Comparison of ENCODE assay signal across 10 cellular contexts in genomic region chr13:89514534-89515312, GRCh38.
DNase-seq lines count a peak whose midpoint lies in the region; ATAC-seq and TF ChIP-seq lines count a peak whose summit lies in the region.
"Had no signal": no experiment of that assay in that cellular context is flagged by ENCODE, and none has a peak within 500 bp of the region (broad histone marks: within the 10 kb centered on the region; RNA-seq: fewer than 3 reads in every experiment).

No MANE protein-coding gene starts in this region.

- CTCF ChIA-PET in HEK293T (lab: Yijun Ruan, JAX), result no interaction called here

- no peaks in the 10 kb centered on the region for H3K27me3 ChIP-seq in suprapubic skin

- H3K27ac ChIP-seq in suprapubic skin, result no peak overlapping the region

- peaks cover 4% of the 10 kb centered on the region for H3K4me1 ChIP-seq in suprapubic skin

- ATAC-seq in HG03460 (IDR thresholded peaks at IDR 0.05; ENCODE audit: unreplicated experiment), result no peak

- POLR2A ChIA-PET in HEK293T (lab: Yijun Ruan, JAX), result no interaction called here

- H3K4me3 ChIP-seq in epithelial cell of proximal tubule (ENCODE audit: low read depth, low read length), result no peak overlapping the region
- no peak overlapping the region for H3K4me3 ChIP-seq in suprapubic skin

- 35% methylated on average over 4 of the region's 4 CpGs for WGBS in suprapubic skin

- TF ChIP-seq POLR2A in suprapubic skin (IDR thresholded peaks at IDR 0.05), result no peak

- no peak for TF ChIP-seq EP300 in suprapubic skin (IDR thresholded peaks at IDR 0.05)

- DNase-seq in HEK293T (ENCODE audit: extremely low spot score), result no peak
- DNase-seq in OCI-M1 (lab: John Stamatoyannopoulos, UW), result peak; percentile 16
- DNase-seq in epithelial cell of proximal tubule (ENCODE audit: low read depth), result peak; percentile 94
- peak; percentile 28 for DNase-seq in non-pigmented ciliary epithelial cell (ENCODE audit: low read depth)
- no peak for DNase-seq in suprapubic skin (ENCODE audit: low spot score in 2 of 2)
- no peak for DNase-seq in midbrain (lab: John Stamatoyannopoulos, UW)
- no peak for DNase-seq in activated CD4-positive, CD25-positive, alpha-beta regulatory T cell treated with anti-CD3 and anti-CD28 coated beads, Interleukin-2, amount 50 U/mL, for 72 hours
- DNase-seq: NCI-H526; stimulated activated CD4-positive, alpha-beta T cell treated with anti-CD3 and anti-CD28 coated beads, Interleukin-2, amount 100 ng/mL, for 48 hours had no signal

- no peaks in the 10 kb centered on the region for H3K36me3 ChIP-seq in suprapubic skin

- TF ChIP-seq CTCF in epithelial cell of proximal tubule (conservative IDR thresholded peaks at IDR 0.05; ENCODE audit: low read depth, low read length) (no peak), suprapubic skin (IDR thresholded peaks at IDR 0.05) (no peak)

- no peaks in the 10 kb centered on the region for H3K9me3 ChIP-seq in suprapubic skin

TF ChIP-seq in HEK293T, 16 proteins besides CTCF, POLR2A, EP300 and RAD21:
- TF ChIP-seq L3MBTL2 (conservative IDR thresholded peaks at IDR 0.05) (no peak), ELF4 (IDR thresholded peaks at IDR 0.05) (no peak), FOXM1 (IDR thresholded peaks at IDR 0.05; ENCODE audit: borderline replicate concordance) (no peak), ZNF384 (IDR thresholded peaks at IDR 0.05) (peak; percentile 88), SP1 (IDR thresholded peaks at IDR 0.05) (no peak)

Comparison
In these comparisons a context has a peak if more than half of its experiments do, and no peak if none do; other contexts are left out.
1. DNase-seq: peak in OCI-M1 (single experiment), epithelial cell of proximal tubule (single experiment) and non-pigmented ciliary epithelial cell (single experiment); none in HEK293T (single experiment), suprapubic skin (0 of 2), midbrain (single experiment) and activated CD4-positive, CD25-positive, alpha-beta regulatory T cell treated with anti-CD3 and anti-CD28 coated beads, Interleukin-2, amount 50 U/mL, for 72 hours (single experiment).